ENCODE assay signal across 10 cellular contexts in genomic region chr9:129282308-129283211, GRCh38.
DNase-seq lines count a peak whose midpoint lies in the region; ATAC-seq and TF ChIP-seq lines count a peak whose summit lies in the region.
"Had no signal": no experiment of that assay in that cellular context is flagged by ENCODE, and none has a peak within 500 bp of the region (broad histone marks: within the 10 kb centered on the region; RNA-seq: fewer than 3 reads in every experiment).

No MANE protein-coding gene starts in this region.

- no peak overlapping the region for H3K4me3 Mint-ChIP-seq in activated CD8-positive, alpha-beta T cell treated with anti-CD3 and anti-CD28 coated beads, Interleukin-2, amount 10 ng/mL, durations not matched to agents 7 days and 5 days
- H3K4me3 Mint-ChIP-seq in activated CD8-positive, alpha-beta T cell treated with anti-CD3 and anti-CD28 coated beads for 36 hours, result no peak overlapping the region
- H3K4me3 Mint-ChIP-seq: naive B cell had no signal

- H3K36me3 Mint-ChIP-seq in activated CD8-positive, alpha-beta T cell treated with anti-CD3 and anti-CD28 coated beads, Interleukin-2, amount 10 ng/mL, durations not matched to agents 7 days and 5 days (ENCODE audit: low read depth), result no peaks in the 10 kb centered on the region
- no peaks in the 10 kb centered on the region for H3K36me3 Mint-ChIP-seq in activated CD8-positive, alpha-beta T cell treated with anti-CD3 and anti-CD28 coated beads for 36 hours (ENCODE audit: low read depth)
- H3K36me3 Mint-ChIP-seq: naive B cell had no signal

- no peak overlapping the region for H3K27ac ChIP-seq in tibial artery

- CTCF ChIA-PET in activated CD8-positive, alpha-beta T cell treated with anti-CD3 and anti-CD28 coated beads, Interleukin-2, amount 10 ng/mL, durations not matched to agents 7 days and 5 days (lab: Charles Lee), result interaction anchor here (1.3 kb wide), 1 partner anchor 12 kb away, joined by 3 read pairs; no protein-coding TSS in a partner anchor
- CTCF ChIA-PET in activated CD8-positive, alpha-beta T cell treated with anti-CD3 and anti-CD28 coated beads for 36 hours (lab: Charles Lee), result interaction anchor here (0.9 to 1.2 kb wide), 4 partner anchors 9 to 140 kb away, joined by 3 to 4 read pairs (median 4); no protein-coding TSS in a partner anchor

- ATAC-seq in activated CD8-positive, alpha-beta T cell treated with anti-CD3 and anti-CD28 coated beads, Interleukin-2, amount 10 ng/mL, durations not matched to agents 7 days and 5 days, result no peak
- ATAC-seq in activated CD8-positive, alpha-beta T cell treated with anti-CD3 and anti-CD28 coated beads for 36 hours, result no peak
- ATAC-seq in GM19351 (IDR thresholded peaks at IDR 0.05; ENCODE audit: unreplicated experiment) (no peak), GM21526 (IDR thresholded peaks at IDR 0.05; ENCODE audit: low FRiP score, unreplicated experiment) (no peak)

- intact Hi-C loops in activated CD8-positive, alpha-beta T cell treated with anti-CD3 and anti-CD28 coated beads for 36 hours (cut with micrococcal nuclease), result no loop called here
- intact Hi-C loops in tibial artery (cut with DNase I; ENCODE audit: low total_unique reads), result no loop called here

- POLR2A ChIA-PET in activated CD8-positive, alpha-beta T cell treated with anti-CD3 and anti-CD28 coated beads, Interleukin-2, amount 10 ng/mL, durations not matched to agents 7 days and 5 days (lab: Charles Lee), result no interaction called here
- POLR2A ChIA-PET in activated CD8-positive, alpha-beta T cell treated with anti-CD3 and anti-CD28 coated beads for 36 hours (lab: Charles Lee), result no interaction called here

- no peak for DNase-seq in activated CD8-positive, alpha-beta T cell treated with anti-CD3 and anti-CD28 coated beads, Interleukin-2, amount 10 ng/mL, durations not matched to agents 7 days and 5 days
- no peak for DNase-seq in activated CD8-positive, alpha-beta T cell treated with anti-CD3 and anti-CD28 coated beads for 36 hours
- DNase-seq in dermis microvascular lymphatic vessel endothelial cell (ENCODE audit: low read depth in 2 of 2) (peak; percentile 43 to 69), medulla oblongata (ENCODE audit: extremely low spot score) (peak; percentile 28), tibial artery (peak; percentile 26 to 60), RKO (ENCODE audit: low spot score) (no peak)
- DNase-seq: naive B cell had no signal

- H3K9me3 ChIP-seq in tibial artery, result no peaks in the 10 kb centered on the region
- H3K9me3 ChIP-seq: HAP-1 had no signal

- H3K4me1 ChIP-seq in tibial artery, result no peaks in the 10 kb centered on the region
- H3K4me1 ChIP-seq: HAP-1 had no signal

- no peak for TF ChIP-seq CTCF in activated CD8-positive, alpha-beta T cell treated with anti-CD3 and anti-CD28 coated beads for 36 hours (IDR thresholded peaks at IDR 0.05)
- TF ChIP-seq CTCF in tibial artery (IDR thresholded peaks at IDR 0.05), result no peak

- H3K4me1 Mint-ChIP-seq in activated CD8-positive, alpha-beta T cell treated with anti-CD3 and anti-CD28 coated beads, Interleukin-2, amount 10 ng/mL, durations not matched to agents 7 days and 5 days (ENCODE audit: low read depth), result no peaks in the 10 kb centered on the region
- H3K4me1 Mint-ChIP-seq in activated CD8-positive, alpha-beta T cell treated with anti-CD3 and anti-CD28 coated beads for 36 hours (ENCODE audit: low read depth), result no peaks in the 10 kb centered on the region
- H3K4me1 Mint-ChIP-seq: naive B cell had no signal

- H3K27me3 ChIP-seq in tibial artery, result no peaks in the 10 kb centered on the region

- H3K9me3 Mint-ChIP-seq in activated CD8-positive, alpha-beta T cell treated with anti-CD3 and anti-CD28 coated beads, Interleukin-2, amount 10 ng/mL, durations not matched to agents 7 days and 5 days (ENCODE audit: insufficient read depth), result no peaks in the 10 kb centered on the region
- H3K9me3 Mint-ChIP-seq in activated CD8-positive, alpha-beta T cell treated with anti-CD3 and anti-CD28 coated beads for 36 hours, result no peaks in the 10 kb centered on the region
- H3K9me3 Mint-ChIP-seq: naive B cell had no signal

- peak overlapping the region; percentile 30 to 32 for H3K4me3 ChIP-seq in tibial artery
- H3K4me3 ChIP-seq: HAP-1 had no signal

- peak overlapping the region; percentile 63 for H3K27ac Mint-ChIP-seq in activated CD8-positive, alpha-beta T cell treated with anti-CD3 and anti-CD28 coated beads, Interleukin-2, amount 10 ng/mL, durations not matched to agents 7 days and 5 days
- H3K27ac Mint-ChIP-seq in activated CD8-positive, alpha-beta T cell treated with anti-CD3 and anti-CD28 coated beads for 36 hours, result no peak overlapping the region
- H3K27ac Mint-ChIP-seq: naive B cell had no signal

- H3K27me3 Mint-ChIP-seq in activated CD8-positive, alpha-beta T cell treated with anti-CD3 and anti-CD28 coated beads, Interleukin-2, amount 10 ng/mL, durations not matched to agents 7 days and 5 days (ENCODE audit: low read depth), result no peaks in the 10 kb centered on the region
- no peaks in the 10 kb centered on the region for H3K27me3 Mint-ChIP-seq in activated CD8-positive, alpha-beta T cell treated with anti-CD3 and anti-CD28 coated beads for 36 hours

- no peaks in the 10 kb centered on the region for H3K36me3 ChIP-seq in tibial artery
- H3K36me3 ChIP-seq: HAP-1 had no signal

Comparison
In these comparisons a context has a peak if more than half of its experiments do, and no peak if none do; other contexts are left out.
1. DNase-seq: peak in dermis microvascular lymphatic vessel endothelial cell (2 of 2), medulla oblongata (single experiment) and tibial artery (2 of 2); none in activated CD8-positive, alpha-beta T cell treated with anti-CD3 and anti-CD28 coated beads, Interleukin-2, amount 10 ng/mL, durations not matched to agents 7 days and 5 days (single experiment), activated CD8-positive, alpha-beta T cell treated with anti-CD3 and anti-CD28 coated beads for 36 hours (single experiment) and RKO (single experiment).